Comparison of ENCODE assay signal across 8 cellular contexts in the genomic region with DNA sequence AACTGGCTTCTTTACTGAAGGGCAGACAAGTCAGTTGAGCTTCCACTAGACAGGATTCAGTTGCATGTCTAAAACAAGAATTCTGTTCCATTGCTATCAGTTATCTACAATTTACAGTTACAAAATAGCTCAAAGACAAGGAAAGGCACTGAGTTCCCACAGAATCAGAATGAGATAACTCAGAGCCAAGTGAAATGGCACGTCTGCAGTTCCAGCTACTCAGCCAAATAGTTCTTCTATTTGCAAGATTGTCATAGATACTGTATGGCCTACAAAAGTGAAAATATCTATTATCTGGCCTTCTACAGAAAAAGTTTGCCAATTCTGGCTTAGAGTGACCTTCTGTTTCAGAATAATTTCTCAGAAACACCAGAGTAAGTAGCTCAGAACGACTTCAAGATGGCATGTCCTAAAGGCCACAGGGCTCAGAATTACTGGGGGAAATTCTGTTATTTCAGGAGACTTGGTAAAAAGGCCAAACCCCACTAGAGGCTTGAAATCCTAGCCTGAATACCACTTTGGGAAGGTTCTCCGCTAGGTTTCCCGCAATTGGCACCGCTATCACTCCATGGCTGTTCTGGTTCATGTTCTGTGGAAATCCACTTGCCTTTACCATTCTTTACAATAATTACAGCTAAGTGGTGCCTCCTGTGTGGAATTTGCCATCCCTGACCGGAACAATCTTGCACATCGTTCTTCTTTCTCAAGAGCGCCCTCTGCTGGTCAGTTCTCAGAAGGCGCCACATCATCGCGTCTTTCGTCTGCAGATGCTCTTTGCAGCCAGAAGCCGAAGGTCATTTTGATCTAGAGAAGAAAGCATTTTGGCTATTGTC. TPM values are rescaled to one million over a fixed set of nuclear protein-coding genes. Genes with fewer than 3 reads are reported as not detected.
DNase-seq lines count a peak whose midpoint lies in the region; ATAC-seq, FAIRE-seq and TF ChIP-seq lines count a peak whose summit lies in the region.

No MANE protein-coding gene starts in this region.

- H2BK15ac ChIP-seq in mesendoderm (replicated peaks; ENCODE audit: low read depth): no peak overlapping the region

- DNase-seq in GM12891 (ENCODE audit: insufficient read length, low spot score) (no peak), HS-27A (ENCODE audit: low read depth) (peak; percentile 35), NCI-H82 treated with DMSO at 0.1 percent for 48 hours (lab: John Stamatoyannopoulos, UW; ENCODE audit: unreplicated experiment) (peak; percentile 37), mesendoderm (peak; percentile 81)
- peak; percentile 89 for DNase-seq in activated CD8-positive, alpha-beta T cell treated with anti-CD3 and anti-CD28 coated beads, Interleukin-2, amount 10 ng/mL, durations not matched to agents 7 days and 5 days
- peak; percentile 80 to 83 (median 81) for DNase-seq in effector memory CD8-positive, alpha-beta T cell
- peak; percentile 50 to 76 for DNase-seq in stimulated activated CD8-positive, alpha-beta memory T cell treated with anti-CD3 and anti-CD28 coated beads, Interleukin-2, amount 100 ng/mL, for 48 hours (ENCODE audit: low read depth in 2 of 2)

- no peak overlapping the region for H3K27ac Mint-ChIP-seq in activated CD8-positive, alpha-beta T cell treated with anti-CD3 and anti-CD28 coated beads, Interleukin-2, amount 10 ng/mL, durations not matched to agents 7 days and 5 days
- no peak overlapping the region for H3K27ac Mint-ChIP-seq in effector memory CD8-positive, alpha-beta T cell

- WGBS in mesendoderm (ENCODE audit: extremely low coverage, insufficient coverage, low lambda C conversion rate): no CpG with 5 or more reads among the region's 13 CpGs

- H4K5ac ChIP-seq in mesendoderm (ENCODE audit: low read length): no peak overlapping the region

- H3K79me1 ChIP-seq in mesendoderm (ENCODE audit: low read length): no peaks in the 10 kb centered on the region

- H3K18ac ChIP-seq in mesendoderm (ENCODE audit: low read length): no peak overlapping the region

- no peak overlapping the region for H2AK5ac ChIP-seq in mesendoderm (ENCODE audit: low read length)

- no peaks in the 10 kb centered on the region for H3K9me3 Mint-ChIP-seq in activated CD8-positive, alpha-beta T cell treated with anti-CD3 and anti-CD28 coated beads, Interleukin-2, amount 10 ng/mL, durations not matched to agents 7 days and 5 days (ENCODE audit: insufficient read depth)
- H3K9me3 Mint-ChIP-seq in effector memory CD8-positive, alpha-beta T cell: no peaks in the 10 kb centered on the region

- no peaks in the 10 kb centered on the region for H3K36me3 ChIP-seq in mesendoderm (ENCODE audit: control insufficient read depth, insufficient read depth, low read length)

- H3K27me3 ChIP-seq in mesendoderm (ENCODE audit: insufficient read depth, low read length, poor library complexity): no peaks in the 10 kb centered on the region

- H4K8ac ChIP-seq in mesendoderm (ENCODE audit: low read depth, low read length): no peak overlapping the region

- H3K4me3 Mint-ChIP-seq in activated CD8-positive, alpha-beta T cell treated with anti-CD3 and anti-CD28 coated beads, Interleukin-2, amount 10 ng/mL, durations not matched to agents 7 days and 5 days: no peak overlapping the region
- no peak overlapping the region for H3K4me3 Mint-ChIP-seq in effector memory CD8-positive, alpha-beta T cell

- H3K27ac ChIP-seq in mesendoderm (ENCODE audit: low read depth, low read length): no peak overlapping the region

- no peak overlapping the region for H3K4me2 ChIP-seq in mesendoderm (ENCODE audit: low read length)

- ATAC-seq in activated CD8-positive, alpha-beta T cell treated with anti-CD3 and anti-CD28 coated beads, Interleukin-2, amount 10 ng/mL, durations not matched to agents 7 days and 5 days: peak; percentile 77
- peak; percentile 90 for ATAC-seq in effector memory CD8-positive, alpha-beta T cell (replicated peaks)
- no peak for ATAC-seq in GM21576 (IDR thresholded peaks at IDR 0.05; ENCODE audit: unreplicated experiment)

- H3K27me3 Mint-ChIP-seq in activated CD8-positive, alpha-beta T cell treated with anti-CD3 and anti-CD28 coated beads, Interleukin-2, amount 10 ng/mL, durations not matched to agents 7 days and 5 days (ENCODE audit: low read depth): no peaks in the 10 kb centered on the region
- peaks cover 0 to 6% of the 10 kb centered on the region in 2 donors for H3K27me3 Mint-ChIP-seq in effector memory CD8-positive, alpha-beta T cell

- peaks cover 18% of the 10 kb centered on the region for H3K4me1 Mint-ChIP-seq in activated CD8-positive, alpha-beta T cell treated with anti-CD3 and anti-CD28 coated beads, Interleukin-2, amount 10 ng/mL, durations not matched to agents 7 days and 5 days (ENCODE audit: low read depth)
- H3K4me1 Mint-ChIP-seq in effector memory CD8-positive, alpha-beta T cell (ENCODE audit: low read depth in 2 of 2): peaks cover 3 to 9% of the 10 kb centered on the region in 2 donors

- TF ChIP-seq POLR2A in GM12891 (IDR thresholded peaks at IDR 0.05; ENCODE audit: low read depth, low read length): no peak

- POLR2A ChIA-PET in activated CD8-positive, alpha-beta T cell treated with anti-CD3 and anti-CD28 coated beads, Interleukin-2, amount 10 ng/mL, durations not matched to agents 7 days and 5 days (lab: Charles Lee): interaction anchor here (1.5 kb wide), 1 partner anchor 118 kb away, joined by 6 read pairs; the partner anchor contains the start of gene GNG2

- CTCF ChIA-PET in activated CD8-positive, alpha-beta T cell treated with anti-CD3 and anti-CD28 coated beads, Interleukin-2, amount 10 ng/mL, durations not matched to agents 7 days and 5 days (lab: Charles Lee): interaction anchor here (0.6 to 4.6 kb wide), 52 partner anchors 8 to 1414 kb away, joined by 3 to 43 read pairs (median 4); partner anchors contain the start of genes FRMD6 and GNG2

- H3K79me2 ChIP-seq in mesendoderm (ENCODE audit: control insufficient read depth, insufficient read depth, low read length): no peaks in the 10 kb centered on the region

- H3K56ac ChIP-seq in mesendoderm (ENCODE audit: low read length): no peak overlapping the region

- H3K36me3 Mint-ChIP-seq in activated CD8-positive, alpha-beta T cell treated with anti-CD3 and anti-CD28 coated beads, Interleukin-2, amount 10 ng/mL, durations not matched to agents 7 days and 5 days (ENCODE audit: low read depth): no peaks in the 10 kb centered on the region
- no peaks in the 10 kb centered on the region for H3K36me3 Mint-ChIP-seq in effector memory CD8-positive, alpha-beta T cell (ENCODE audit: insufficient read depth)

- H3K4ac ChIP-seq in mesendoderm (ENCODE audit: low read depth, low read length): no peak overlapping the region

- H3K23ac ChIP-seq in mesendoderm (ENCODE audit: low read length): no peak overlapping the region

- peak; percentile 91 for FAIRE-seq in GM12891 (lab: Jason Lieb, UNC)

- H3K4me1 ChIP-seq in mesendoderm (ENCODE audit: control insufficient read depth, low read depth, low read length): no peaks in the 10 kb centered on the region

- no peak overlapping the region for H3K4me3 ChIP-seq in mesendoderm (ENCODE audit: low read length)

- no peak overlapping the region for H2BK5ac ChIP-seq in mesendoderm (ENCODE audit: low read length)

- no peak overlapping the region for H3K9ac ChIP-seq in mesendoderm (ENCODE audit: low read length)

- no peak overlapping the region for H2BK120ac ChIP-seq in mesendoderm (ENCODE audit: low read depth, low read length)

TF ChIP-seq in GM12891, 5 proteins besides CTCF, POLR2A, EP300 and RAD21:
- no peak for TF ChIP-seq TAF1 (IDR thresholded peaks at IDR 0.05; ENCODE audit: low read depth, low read length)
- no peak for TF ChIP-seq POLR2AphosphoS5 (IDR thresholded peaks at IDR 0.05; ENCODE audit: low read depth, low read length)
- TF ChIP-seq SPI1 (IDR thresholded peaks at IDR 0.05; ENCODE audit: low read depth, low read length): no peak
- no peak for TF ChIP-seq PAX5 (IDR thresholded peaks at IDR 0.05; ENCODE audit: insufficient read depth, low read length, severe bottlenecking)
- no peak for TF ChIP-seq POU2F2 (IDR thresholded peaks at IDR 0.05; ENCODE audit: low read depth, low read length)

RNA-seq across cellular contexts. Expression of gene RTRAF, which starts 10.6 kb away (rescaled TPM):
- 338 TPM for polyA plus RNA-seq in GM12891 (2012; ENCODE audit: low read depth, missing spikeins)
- 100 to 1,000 TPM; 201 to 206 TPM for total RNA-seq in activated CD8-positive, alpha-beta T cell treated with anti-CD3 and anti-CD28 coated beads, Interleukin-2, amount 10 ng/mL, durations not matched to agents 7 days and 5 days
- polyA plus RNA-seq in mesendoderm (2013, experiment 1 of 2): 801 TPM
- polyA plus RNA-seq in mesendoderm (2013, experiment 2 of 2): 797 TPM
